In the genomic region with DNA sequence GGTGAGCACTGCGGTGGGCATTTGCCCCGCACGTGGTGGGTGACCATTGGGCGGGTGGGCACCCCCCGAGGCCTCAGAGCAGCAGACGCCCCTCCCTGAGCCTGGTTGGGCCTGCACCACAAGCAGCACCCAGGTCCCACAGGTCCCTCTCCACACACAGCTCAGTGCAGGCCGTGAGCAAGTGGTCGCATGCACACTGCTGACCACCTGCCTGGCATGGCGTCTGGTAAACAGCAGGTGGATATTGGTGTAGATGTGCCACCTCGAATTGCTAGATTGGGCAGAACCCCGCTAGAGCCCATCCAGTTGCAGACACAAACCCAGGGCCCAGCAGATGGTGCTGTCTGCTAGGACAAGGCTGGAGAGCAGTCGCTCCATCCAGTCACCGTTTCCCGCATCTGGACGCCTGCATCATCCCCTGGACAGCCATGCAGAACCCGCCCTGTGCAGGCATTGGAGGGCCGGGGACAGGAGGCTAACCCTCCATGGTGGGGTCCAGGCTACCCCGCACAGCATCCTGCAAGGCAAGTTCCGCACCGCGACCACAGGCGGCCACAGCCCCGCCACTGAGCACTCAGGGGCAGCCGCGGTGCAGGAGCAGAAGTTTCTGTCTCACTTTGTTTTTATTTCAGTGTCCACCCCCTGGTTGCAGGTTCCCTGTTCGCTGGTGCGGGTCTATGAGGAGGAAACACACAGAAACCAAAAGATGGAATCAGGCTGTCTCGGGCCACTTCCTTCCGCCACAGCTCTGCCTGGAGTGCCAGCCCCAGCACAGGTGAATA, we compare ENCODE assay signal across 8 cellular contexts. TPM values are rescaled to one million over a fixed set of nuclear protein-coding genes. Genes with fewer than 3 reads are reported as not detected.
DNase-seq lines count a peak whose midpoint lies in the region; ATAC-seq and TF ChIP-seq lines count a peak whose summit lies in the region.

No MANE protein-coding gene starts in this region.

- TF ChIP-seq CTCF in activated CD8-positive, alpha-beta T cell treated with anti-CD3 and anti-CD28 coated beads for 36 hours (IDR thresholded peaks at IDR 0.05) = peak; percentile 68
- peak; percentile 18 for TF ChIP-seq CTCF in natural killer cell (IDR thresholded peaks at IDR 0.05)

- CTCF ChIA-PET in activated CD8-positive, alpha-beta T cell treated with anti-CD3 and anti-CD28 coated beads for 36 hours (lab: Charles Lee) = interaction anchor here (0.6 to 3.7 kb wide), 5 partner anchors 13 to 1854 kb away, joined by 3 to 20 read pairs (median 16); no protein-coding TSS in a partner anchor

- H3K9me3 Mint-ChIP-seq in activated CD8-positive, alpha-beta T cell treated with anti-CD3 and anti-CD28 coated beads for 36 hours = no peaks in the 10 kb centered on the region
- no peaks in the 10 kb centered on the region for H3K9me3 Mint-ChIP-seq in natural killer cell

- POLR2A ChIA-PET in activated CD8-positive, alpha-beta T cell treated with anti-CD3 and anti-CD28 coated beads for 36 hours (lab: Charles Lee) = interaction anchor here (1.2 kb wide), 1 partner anchor 114 kb away, joined by 3 read pairs; no protein-coding TSS in a partner anchor

- H3K4me3 Mint-ChIP-seq in activated CD8-positive, alpha-beta T cell treated with anti-CD3 and anti-CD28 coated beads for 36 hours = peak overlapping the region; percentile 9
- H3K4me3 Mint-ChIP-seq in natural killer cell = no peak overlapping the region

- H3K27me3 Mint-ChIP-seq in activated CD8-positive, alpha-beta T cell treated with anti-CD3 and anti-CD28 coated beads for 36 hours = peaks cover 3% of the 10 kb centered on the region
- peaks cover 0 to 13% of the 10 kb centered on the region in 2 donors for H3K27me3 Mint-ChIP-seq in natural killer cell (ENCODE audit: low read depth in 2 of 2)

- H3K36me3 Mint-ChIP-seq in activated CD8-positive, alpha-beta T cell treated with anti-CD3 and anti-CD28 coated beads for 36 hours (ENCODE audit: low read depth) = no peaks in the 10 kb centered on the region
- no peaks in the 10 kb centered on the region for H3K36me3 Mint-ChIP-seq in natural killer cell

- no peak overlapping the region for H3K27ac Mint-ChIP-seq in activated CD8-positive, alpha-beta T cell treated with anti-CD3 and anti-CD28 coated beads for 36 hours
- no peak overlapping the region for H3K27ac Mint-ChIP-seq in natural killer cell

- no peaks in the 10 kb centered on the region for H3K27me3 ChIP-seq in H7 (ENCODE audit: control insufficient read depth, insufficient read depth, low read length)

- peaks cover 7% of the 10 kb centered on the region for H3K4me1 Mint-ChIP-seq in activated CD8-positive, alpha-beta T cell treated with anti-CD3 and anti-CD28 coated beads for 36 hours (ENCODE audit: low read depth)
- H3K4me1 Mint-ChIP-seq in natural killer cell = no peaks in the 10 kb centered on the region

- H3K36me3 ChIP-seq in H7 (replicated peaks; ENCODE audit: control insufficient read depth, insufficient read depth, low read length) = no peaks in the 10 kb centered on the region

- no peak overlapping the region for H3K4me3 ChIP-seq in H7 (ENCODE audit: insufficient read depth, low read depth, low read length)

- intact Hi-C loops in activated CD8-positive, alpha-beta T cell treated with anti-CD3 and anti-CD28 coated beads for 36 hours (cut with micrococcal nuclease) = no loop called here
- intact Hi-C loops in natural killer cell (cut with micrococcal nuclease) = loop anchor here (1.0 kb wide), 1 partner anchor 57 kb away; no protein-coding TSS in a partner anchor

- DNase-seq in EL (peak; percentile 56), H7 (peak; percentile 90), NCI-H2227 (lab: John Stamatoyannopoulos, UW; ENCODE audit: unreplicated experiment) (peak; percentile 86), epidermal melanocyte (ENCODE audit: insufficient read length, low spot score) (peak; percentile 62), natural killer cell (no peak), GOT3 (lab: John Stamatoyannopoulos, UW) (no peak)
- peak; percentile 76 for DNase-seq in activated CD8-positive, alpha-beta T cell treated with anti-CD3 and anti-CD28 coated beads for 36 hours
- peak; percentile 68 for DNase-seq in stimulated activated naive CD8-positive, alpha-beta T cell treated with anti-CD3 and anti-CD28 coated beads, Interleukin-15, Interleukin-2, amounts not matched to agents 100 U/mL and 50 U/mL, for 24 hours

- ATAC-seq in activated CD8-positive, alpha-beta T cell treated with anti-CD3 and anti-CD28 coated beads for 36 hours = peak; percentile 49
- ATAC-seq in natural killer cell = peak; percentile 30 to 45 (median 43)
- ATAC-seq in stimulated activated naive CD8-positive, alpha-beta T cell treated with anti-CD3 and anti-CD28 coated beads, Interleukin-15, Interleukin-2, amounts not matched to agents 100 U/mL and 50 U/mL, for 24 hours = peak; percentile 52

RNA-seq across cellular contexts. Expression of gene RIMBP2, which starts 45.6 kb away (rescaled TPM):
- 1.2 and 2.1 TPM in 2 replicates for total RNA-seq in H7 (2014; rRNA removed; shearing (Covaris generic))
- total RNA-seq in activated CD8-positive, alpha-beta T cell treated with anti-CD3 and anti-CD28 coated beads for 36 hours = not detected
- total RNA-seq in natural killer cell = not detected

Comparison
In these comparisons a context has a peak if more than half of its experiments do, and no peak if none do; other contexts are left out.
1. DNase-seq: peak in EL (single experiment), H7 (single experiment), NCI-H2227 (single experiment), activated CD8-positive, alpha-beta T cell treated with anti-CD3 and anti-CD28 coated beads for 36 hours (single experiment), epidermal melanocyte (single experiment) and stimulated activated naive CD8-positive, alpha-beta T cell treated with anti-CD3 and anti-CD28 coated beads, Interleukin-15, Interleukin-2, amounts not matched to agents 100 U/mL and 50 U/mL, for 24 hours (single experiment); none in natural killer cell (single experiment) and GOT3 (single experiment).
2. Peak in every context shown above with its lines, with median percentiles within 50 percentile points of each other: ATAC-seq.